ENCODE assay signal across 7 cellular contexts in genomic region chr14:79500489-79500888, GRCh38.
"Had no signal": no experiment of that assay in that cellular context is flagged by ENCODE, and none has a peak within 500 bp of the region (broad histone marks: within the 10 kb centered on the region; RNA-seq: fewer than 3 reads in every experiment).

No MANE protein-coding gene starts in this region.

- FAIRE-seq: H1, H54, HepG2 had no signal

- H3K4me3 ChIP-seq: GM23338 had no signal

- H2AFZ ChIP-seq: GM23338 had no signal

- H3K4me2 ChIP-seq: GM23338 had no signal

- DNase-seq: H9, HCEC 1CT, KBM-7 had no signal
